In genomic region chr7:87926581-87927461, GRCh38 we compare ENCODE assay signal across 8 cellular contexts. TPM values are rescaled to one million over a fixed set of nuclear protein-coding genes. Genes with fewer than 3 reads are reported as not detected.
DNase-seq lines count a peak whose midpoint lies in the region; ATAC-seq and TF ChIP-seq lines count a peak whose summit lies in the region.

No MANE protein-coding gene starts in this region.

- WGBS in spleen, 5 donors: 41 to 60% (median 50%) methylated on average over 5 to 6 of the region's 6 CpGs

- peak; percentile 38 for DNase-seq in NCI-H510A (lab: John Stamatoyannopoulos, UW)
- peak; percentile 44 for DNase-seq in iris pigment epithelial cell (ENCODE audit: low read depth)
- DNase-seq in NCI-H2196 treated with DMSO at 0.1 percent for 48 hours (lab: John Stamatoyannopoulos, UW; ENCODE audit: unreplicated experiment): no peak
- no peak for DNase-seq in left lobe of liver (ENCODE audit: low spot score)
- DNase-seq in spleen: no peak

- H3K4me1 ChIP-seq in spleen: no peaks in the 10 kb centered on the region

- H3K27ac ChIP-seq in 22Rv1 (no peak overlapping the region), spleen (no peak overlapping the region)

- H3K27me3 ChIP-seq in spleen (replicated peaks in 1 of 7): no peaks in the 10 kb centered on the region

- TF ChIP-seq CTCF in 22Rv1 (IDR thresholded peaks at IDR 0.05): peak; percentile 10; the same call in 1 of the 2 replicates
- TF ChIP-seq CTCF in spleen (IDR thresholded peaks at IDR 0.05 in 8 of 11, conservative IDR thresholded peaks at IDR 0.05 in 3 of 11): no peak

- no peak overlapping the region for H3K4me3 ChIP-seq in spleen

- ATAC-seq in GM18873 (IDR thresholded peaks at IDR 0.05; ENCODE audit: low FRiP score, unreplicated experiment) (peak; percentile 98), HG02981 (IDR thresholded peaks at IDR 0.05; ENCODE audit: unreplicated experiment) (peak; percentile 98), left lobe of liver (no peak)

- TF ChIP-seq POLR2A in spleen (IDR thresholded peaks at IDR 0.05): no peak

- intact Hi-C loops in spleen (cut with DNase I; ENCODE audit: low total_unique reads): no loop called here

- H3K9me3 ChIP-seq in spleen: no peaks in the 10 kb centered on the region

- no peaks in the 10 kb centered on the region for H3K36me3 ChIP-seq in spleen

RNA-seq across cellular contexts. Expression of gene ADAM22, which starts 7.2 kb away (rescaled TPM):
- total RNA-seq in left lobe of liver: 0.53 TPM
- 1 to 10 TPM; 2.5 to 4.4 (median 3.6) TPM for total RNA-seq in spleen
- under 1 TPM; 0.43 to 0.64 (median 0.51) TPM for polyA plus RNA-seq in spleen

RNA-seq across cellular contexts. Expression of gene DBF4, which starts 50.5 kb away (rescaled TPM):
- total RNA-seq in left lobe of liver: 2.4 TPM
- total RNA-seq in spleen: 10 to 100 TPM; 13.0 to 26.8 (median 17.8) TPM
- polyA plus RNA-seq in spleen: 10 to 100 TPM in 1 of 3 donors, 1 to 10 TPM in 2; 8.8 to 10.0 (median 9.7) TPM

RNA-seq across cellular contexts. Expression of gene SLC25A40, which starts 50.7 kb away (rescaled TPM):
- total RNA-seq in left lobe of liver (8.0 TPM), spleen (100 to 1,000 TPM in 1 of 7 donors, 10 to 100 TPM in 6; 38.5 to 102 (median 50.3) TPM)
- polyA plus RNA-seq in spleen: 10 to 100 TPM in 1 of 3 donors, 1 to 10 TPM in 2; 6.2 to 10.3 (median 9.1) TPM

Comparison
In these comparisons a context has a peak if more than half of its experiments do, and no peak if none do; other contexts are left out.
1. DNase-seq: peak in NCI-H510A (single experiment) and iris pigment epithelial cell (single experiment); none in NCI-H2196 treated with DMSO at 0.1 percent for 48 hours (single experiment), left lobe of liver (single experiment) and spleen (single experiment).